Comparison of ENCODE assay signal across 2 cellular contexts in the genomic region with DNA sequence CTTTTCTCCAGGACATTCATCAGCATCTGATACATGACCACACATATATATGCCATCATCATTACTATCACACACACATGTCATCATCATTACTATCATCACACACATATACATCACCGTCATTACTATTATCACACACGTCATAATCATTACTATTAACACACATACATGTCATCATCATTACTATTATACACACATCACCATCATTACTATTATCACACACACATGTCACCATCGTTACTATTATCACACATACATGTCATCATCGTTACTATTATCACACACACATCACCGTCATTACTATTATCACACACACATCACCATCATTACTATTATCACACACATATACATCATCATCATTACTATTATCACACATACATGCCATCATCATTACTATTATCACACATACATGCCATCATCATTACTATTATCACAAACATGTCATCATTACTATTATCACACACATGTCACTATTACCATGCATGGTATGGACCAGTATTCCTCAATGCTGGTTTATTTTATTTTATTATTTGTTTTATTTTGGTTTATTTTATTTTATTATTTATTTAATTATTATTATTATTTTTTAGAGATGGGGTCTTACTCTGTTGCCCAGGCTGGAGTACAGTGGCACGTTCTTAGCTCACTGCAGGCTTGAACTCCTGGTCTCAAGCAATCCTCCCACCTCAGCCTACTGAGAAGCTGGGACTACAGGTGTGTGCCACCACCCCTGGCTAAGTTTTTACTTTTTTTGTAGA.
TF ChIP-seq lines count a peak whose summit lies in the region.

No MANE protein-coding gene starts in this region.

TF ChIP-seq in HepG2, 621 proteins besides CTCF, POLR2A, EP300 and RAD21:
- peak; percentile 92 for TF ChIP-seq CREB1 (IDR thresholded peaks at IDR 0.05)
- no peak for TF ChIP-seq CREB1 (CRISPR knock-in tag; IDR thresholded peaks at IDR 0.05)
- TF ChIP-seq BCL6 (CRISPR knock-in tag; IDR thresholded peaks at IDR 0.05), result no peak
- no peak for TF ChIP-seq HDAC6 (IDR thresholded peaks at IDR 0.05; ENCODE audit: low read depth, low read length)
- TF ChIP-seq ATF7 (IDR thresholded peaks at IDR 0.05), result peak; percentile 92
- no peak for TF ChIP-seq ATF7 (CRISPR knock-in tag; IDR thresholded peaks at IDR 0.05)
TF ChIP-seq in HepG2: peak in this region for 2.

TF ChIP-seq in GM12878, 131 proteins besides CTCF, POLR2A, EP300 and RAD21:
- TF ChIP-seq NFYA (IDR thresholded peaks at IDR 0.05; ENCODE audit: borderline replicate concordance, low read depth, low read length), result no peak
- 0 out of 2 replicates have a peak, but pooled peaks have one; percentile 34 for TF ChIP-seq NFIC (IDR thresholded peaks at IDR 0.05; ENCODE audit: low read depth, low read length)
